In genomic region chr14:94114589-94115067, GRCh38 we compare ENCODE assay signal across 1 cellular context.
TF ChIP-seq lines count a peak whose summit lies in the region.

No MANE protein-coding gene starts in this region.

TF ChIP-seq in endothelial cell of umbilical vein, 7 proteins besides CTCF, POLR2A, EP300 and RAD21:
- TF ChIP-seq EZH2 (IDR thresholded peaks at IDR 0.05; ENCODE audit: borderline replicate concordance, low read depth, low read length, severe bottlenecking) (no peak), GATA2 (IDR thresholded peaks at IDR 0.05; ENCODE audit: insufficient read depth, insufficient read length, low read depth, low read length) (no peak), MAX (IDR thresholded peaks at IDR 0.05; ENCODE audit: insufficient read depth, insufficient read length) (no peak), FOS (IDR thresholded peaks at IDR 0.05; ENCODE audit: borderline replicate concordance, insufficient read depth, low read length) (no peak)
